Comparison of ENCODE assay signal across 27 cellular contexts in genomic region chr7:48078470-48078869, GRCh38. TPM values are rescaled to one million over a fixed set of nuclear protein-coding genes. Genes with fewer than 3 reads are reported as not detected.
DNase-seq lines count a peak whose midpoint lies in the region; ATAC-seq and TF ChIP-seq lines count a peak whose summit lies in the region.
"Had no signal": no experiment of that assay in that cellular context is flagged by ENCODE, and none has a peak within 500 bp of the region (broad histone marks: within the 10 kb centered on the region; RNA-seq: fewer than 3 reads in every experiment).

No MANE protein-coding gene starts in this region.

- intact Hi-C loops in testis (cut with DNase I; ENCODE audit: low total_unique reads), result no loop called here

- no peaks in the 10 kb centered on the region for H3K27me3 ChIP-seq in testis
- H3K27me3 ChIP-seq: cardiac muscle cell, neutrophil, tibial artery had no signal

- TF ChIP-seq POLR2A in testis (IDR thresholded peaks at IDR 0.05), result no peak

- TF ChIP-seq CTCF in retinal pigment epithelial cell (conservative IDR thresholded peaks at IDR 0.05; ENCODE audit: low read depth, low read length) (no peak), testis (IDR thresholded peaks at IDR 0.05) (no peak)

- DNase-seq in DMS 273 (lab: John Stamatoyannopoulos, UW; ENCODE audit: unreplicated experiment) (peak; percentile 47), DMS 273 treated with DMSO at 0.1 percent for 48 hours (lab: John Stamatoyannopoulos, UW) (no peak), NCI-H345 (lab: John Stamatoyannopoulos, UW) (peak; percentile 40), epithelial cell of prostate (ENCODE audit: low read depth, low spot score) (no peak), retinal pigment epithelial cell (ENCODE audit: low read depth) (peak; percentile 85), testis (no peak)
- no peak for DNase-seq in activated T-cell treated with anti-CD3 and anti-CD28 coated beads, Interleukin-2, amount 50 U/mL, for 48 hours
- DNase-seq: activated naive CD4-positive, alpha-beta T cell treated with Interleukin-2 at 50 U/mL for 16 hours; activated T-cell treated with anti-CD3 and anti-CD28 coated beads, Interleukin-2, amount 50 U/mL, for 1 hour; amygdala; EL; foreskin melanocyte; GM23248; NCI-H1417; NCI-H2171; NCI-H774; SHP77; stimulated activated CD4-positive, alpha-beta T cell treated with anti-CD3 and anti-CD28 coated beads, Interleukin-4, amount 100 ng/mL, for 24 hours; T-helper 1 cell; tibial artery had no signal

- H3K27ac ChIP-seq in epithelial cell of prostate (peak overlapping the region; percentile 48), testis (no peak overlapping the region)
- H3K27ac ChIP-seq: 22Rv1, cardiac muscle cell, GM23248, HL-60, neutrophil, tibial artery had no signal

- H3K4me3 ChIP-seq in retinal pigment epithelial cell (ENCODE audit: low read length) (no peak overlapping the region), testis (no peak overlapping the region)
- H3K4me3 ChIP-seq: cardiac muscle cell, GM23248, lung, tibial artery had no signal

- 89 to 90% methylated on average over 2 of the region's 2 CpGs for WGBS in testis, 2 donors

- no peaks in the 10 kb centered on the region for H3K36me3 ChIP-seq in testis (ENCODE audit: low read depth, missing control alignments)
- H3K36me3 ChIP-seq: cardiac muscle cell, neutrophil, tibial artery had no signal

- no peak for ATAC-seq in GM18511 (IDR thresholded peaks at IDR 0.05; ENCODE audit: unreplicated experiment)

- peaks cover 3% of the 10 kb centered on the region for H3K4me1 ChIP-seq in testis

- no peaks in the 10 kb centered on the region for H3K9me3 ChIP-seq in testis
- H3K9me3 ChIP-seq: neutrophil, tibial artery had no signal

RNA-seq across cellular contexts. Expression of gene UPP1, which starts 10.6 kb away (rescaled TPM):
- 10 to 100 TPM; 17.2 to 20.8 TPM for total RNA-seq in testis
- 13.1 TPM for polyA plus RNA-seq in testis (ENCODE audit: insufficient read depth, low read depth, low replicate concordance)

RNA-seq across cellular contexts. Expression of gene C7orf57, which starts 43.1 kb away (rescaled TPM):
- 10 to 100 TPM in 1 of 2 donors, 1 to 10 TPM in 1; 2.8 to 12.3 TPM for total RNA-seq in testis
- polyA plus RNA-seq in testis (ENCODE audit: insufficient read depth, low read depth, low replicate concordance), result 7.8 TPM
- total RNA-seq: cardiac muscle cell, GM23248 had no signal
- polyA plus RNA-seq: GM23248 had no signal

RNA-seq across cellular contexts. Expression of gene SUN3, which starts 49.6 kb away (rescaled TPM):
- total RNA-seq in testis, result 10 to 100 TPM; 12.8 to 29.1 TPM
- 64.5 TPM for polyA plus RNA-seq in testis (ENCODE audit: insufficient read depth, low read depth, low replicate concordance)
- total RNA-seq: cardiac muscle cell, GM23248, lung had no signal
- polyA plus RNA-seq: GM23248, keratinocyte had no signal

Comparison
In these comparisons a context has a peak if more than half of its experiments do, and no peak if none do; other contexts are left out.
1. DNase-seq: peak in DMS 273 (single experiment), NCI-H345 (single experiment) and retinal pigment epithelial cell (single experiment); none in DMS 273 treated with DMSO at 0.1 percent for 48 hours (single experiment), epithelial cell of prostate (single experiment), activated T-cell treated with anti-CD3 and anti-CD28 coated beads, Interleukin-2, amount 50 U/mL, for 48 hours (0 of 2) and testis (single experiment).